Comparison of ENCODE assay signal across 8 cellular contexts in genomic region chr15:81323559-81323943, GRCh38. TPM values are rescaled to one million over a fixed set of nuclear protein-coding genes. Genes with fewer than 3 reads are reported as not detected.
DNase-seq lines count a peak whose midpoint lies in the region; ATAC-seq and TF ChIP-seq lines count a peak whose summit lies in the region.

No MANE protein-coding gene starts in this region.

- H3K36me3 ChIP-seq in iPS-18a (ENCODE audit: control insufficient read depth, low read depth, low read length): peaks cover 7% of the 10 kb centered on the region
- H3K36me3 ChIP-seq in suprapubic skin: peaks cover 19% of the 10 kb centered on the region

- TF ChIP-seq CTCF in WTC11 (IDR thresholded peaks at IDR 0.05): no peak
- TF ChIP-seq CTCF in suprapubic skin (IDR thresholded peaks at IDR 0.05): no peak

- H3K27ac Mint-ChIP-seq in WTC11: no peak overlapping the region

- peaks cover 11% of the 10 kb centered on the region for H3K4me1 Mint-ChIP-seq in WTC11

- H3K36me3 Mint-ChIP-seq in WTC11: peaks cover 11% of the 10 kb centered on the region; the same call in 1 of the 2 replicates

- ATAC-seq in GM18502 (IDR thresholded peaks at IDR 0.05; ENCODE audit: poor library complexity, unreplicated experiment) (peak; percentile 17), HG02852 (IDR thresholded peaks at IDR 0.05; ENCODE audit: unreplicated experiment) (peak; percentile 18), WTC11 (no peak)

- no peaks in the 10 kb centered on the region for H3K9me3 Mint-ChIP-seq in WTC11

- 5% methylated on average over 4 of the region's 4 CpGs for WGBS in suprapubic skin

- H3K4me1 ChIP-seq in iPS-18a (ENCODE audit: control insufficient read depth, low read depth, low read length) (no peaks in the 10 kb centered on the region), suprapubic skin (peaks cover 28% of the 10 kb centered on the region)

- CTCF ChIA-PET in WTC11 (lab: Charles Lee): interaction anchor here (0.8 to 1.9 kb wide), 10 partner anchors 13 to 346 kb away, joined by 3 to 20 read pairs (median 4); no protein-coding TSS in a partner anchor

- H3K4me3 Mint-ChIP-seq in WTC11: peak overlapping the region; percentile 100

- peaks cover 12% of the 10 kb centered on the region for H3K27me3 Mint-ChIP-seq in WTC11 (ENCODE audit: low read depth)

- no peaks in the 10 kb centered on the region for H3K9me3 ChIP-seq in iPS-18a (ENCODE audit: control insufficient read depth, low read depth, low read length)
- H3K9me3 ChIP-seq in suprapubic skin: no peaks in the 10 kb centered on the region

- no peak for TF ChIP-seq POLR2A in suprapubic skin (IDR thresholded peaks at IDR 0.05)

- no peak for TF ChIP-seq EP300 in suprapubic skin (IDR thresholded peaks at IDR 0.05)

- H3K4me3 ChIP-seq in iPS-18a (ENCODE audit: low read length) (peak overlapping the region; percentile 82), suprapubic skin (peak overlapping the region; percentile 82)

- H3K27ac ChIP-seq in iPS-18a (ENCODE audit: low read length) (no peak overlapping the region), suprapubic skin (peak overlapping the region; percentile 81)

- POLR2A ChIA-PET in WTC11 (lab: Charles Lee): no interaction called here

- peak overlapping the region; percentile 74 for H3K9ac ChIP-seq in iPS-18a (ENCODE audit: low read length)

- no peak for DNase-seq in WTC11 (ENCODE audit: low spot score)
- DNase-seq in suprapubic skin (ENCODE audit: low spot score in 2 of 2): no peak
- no peak for DNase-seq in nucleus accumbens (lab: John Stamatoyannopoulos, UW)
- DNase-seq in NCI-H187 (lab: John Stamatoyannopoulos, UW): no peak
- no peak for DNase-seq in OCI-M2 (lab: John Stamatoyannopoulos, UW; ENCODE audit: unreplicated experiment)

- H3K27me3 ChIP-seq in iPS-18a (ENCODE audit: control insufficient read depth, insufficient read depth, low read length) (peaks cover 8% of the 10 kb centered on the region), suprapubic skin (no peaks in the 10 kb centered on the region)

TF ChIP-seq in WTC11, 78 proteins besides CTCF, POLR2A, EP300 and RAD21:
- TF ChIP-seq GTF2I (CRISPR knock-in tag; conservative IDR thresholded peaks at IDR 0.05) (no peak), ZNF512 (CRISPR knock-in tag; IDR thresholded peaks at IDR 0.05; ENCODE audit: borderline replicate concordance) (no peak), ZBTB21 (CRISPR knock-in tag; IDR thresholded peaks at IDR 0.05; ENCODE audit: borderline replicate concordance) (no peak), ZNF317 (CRISPR knock-in tag; IDR thresholded peaks at IDR 0.05; ENCODE audit: borderline replicate concordance, low read depth) (no peak), ZNF219 (CRISPR knock-in tag; IDR thresholded peaks at IDR 0.05; ENCODE audit: borderline replicate concordance) (no peak), MYBL2 (CRISPR knock-in tag; IDR thresholded peaks at IDR 0.05) (no peak), ATF6 (CRISPR knock-in tag; IDR thresholded peaks at IDR 0.05) (no peak), ATF3 (CRISPR knock-in tag; conservative IDR thresholded peaks at IDR 0.05) (no peak), NR3C1 (CRISPR knock-in tag; conservative IDR thresholded peaks at IDR 0.05; ENCODE audit: low read depth) (no peak), ZNF281 (CRISPR knock-in tag; IDR thresholded peaks at IDR 0.05) (no peak)
- TF ChIP-seq, protein P1, sequence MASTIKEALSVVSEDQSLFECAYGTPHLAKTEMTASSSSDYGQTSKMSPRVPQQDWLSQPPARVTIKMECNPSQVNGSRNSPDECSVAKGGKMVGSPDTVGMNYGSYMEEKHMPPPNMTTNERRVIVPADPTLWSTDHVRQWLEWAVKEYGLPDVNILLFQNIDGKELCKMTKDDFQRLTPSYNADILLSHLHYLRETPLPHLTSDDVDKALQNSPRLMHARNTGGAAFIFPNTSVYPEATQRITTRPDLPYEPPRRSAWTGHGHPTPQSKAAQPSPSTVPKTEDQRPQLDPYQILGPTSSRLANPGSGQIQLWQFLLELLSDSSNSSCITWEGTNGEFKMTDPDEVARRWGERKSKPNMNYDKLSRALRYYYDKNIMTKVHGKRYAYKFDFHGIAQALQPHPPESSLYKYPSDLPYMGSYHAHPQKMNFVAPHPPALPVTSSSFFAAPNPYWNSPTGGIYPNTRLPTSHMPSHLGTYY (CRISPR knock-in tag; IDR thresholded peaks at IDR 0.05): no peak
- TF ChIP-seq, protein P2, sequence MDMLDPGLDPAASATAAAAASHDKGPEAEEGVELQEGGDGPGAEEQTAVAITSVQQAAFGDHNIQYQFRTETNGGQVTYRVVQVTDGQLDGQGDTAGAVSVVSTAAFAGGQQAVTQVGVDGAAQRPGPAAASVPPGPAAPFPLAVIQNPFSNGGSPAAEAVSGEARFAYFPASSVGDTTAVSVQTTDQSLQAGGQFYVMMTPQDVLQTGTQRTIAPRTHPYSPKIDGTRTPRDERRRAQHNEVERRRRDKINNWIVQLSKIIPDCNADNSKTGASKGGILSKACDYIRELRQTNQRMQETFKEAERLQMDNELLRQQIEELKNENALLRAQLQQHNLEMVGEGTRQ (CRISPR knock-in tag; IDR thresholded peaks at IDR 0.05): no peak
TF ChIP-seq in WTC11: peak in this region for 0.

RNA-seq across cellular contexts. Expression of gene STARD5, which starts 0.4 kb away (rescaled TPM):
- 6.3 to 7.2 TPM (median 6.8 TPM) in 3 replicates for total RNA-seq in WTC11 (2021)
- 10 to 100 TPM; 54.6 to 88.2 (median 67.4) TPM for total RNA-seq in suprapubic skin

RNA-seq across cellular contexts. Expression of gene TMC3, which starts 50.5 kb away (rescaled TPM):
- not detected in 3 replicates for total RNA-seq in WTC11 (2021)
- under 1 TPM in 1 of 4 donors, not detected in 3; 0.16 TPM for total RNA-seq in suprapubic skin
